Comparison of ENCODE assay signal across 9 cellular contexts in the genomic region with DNA sequence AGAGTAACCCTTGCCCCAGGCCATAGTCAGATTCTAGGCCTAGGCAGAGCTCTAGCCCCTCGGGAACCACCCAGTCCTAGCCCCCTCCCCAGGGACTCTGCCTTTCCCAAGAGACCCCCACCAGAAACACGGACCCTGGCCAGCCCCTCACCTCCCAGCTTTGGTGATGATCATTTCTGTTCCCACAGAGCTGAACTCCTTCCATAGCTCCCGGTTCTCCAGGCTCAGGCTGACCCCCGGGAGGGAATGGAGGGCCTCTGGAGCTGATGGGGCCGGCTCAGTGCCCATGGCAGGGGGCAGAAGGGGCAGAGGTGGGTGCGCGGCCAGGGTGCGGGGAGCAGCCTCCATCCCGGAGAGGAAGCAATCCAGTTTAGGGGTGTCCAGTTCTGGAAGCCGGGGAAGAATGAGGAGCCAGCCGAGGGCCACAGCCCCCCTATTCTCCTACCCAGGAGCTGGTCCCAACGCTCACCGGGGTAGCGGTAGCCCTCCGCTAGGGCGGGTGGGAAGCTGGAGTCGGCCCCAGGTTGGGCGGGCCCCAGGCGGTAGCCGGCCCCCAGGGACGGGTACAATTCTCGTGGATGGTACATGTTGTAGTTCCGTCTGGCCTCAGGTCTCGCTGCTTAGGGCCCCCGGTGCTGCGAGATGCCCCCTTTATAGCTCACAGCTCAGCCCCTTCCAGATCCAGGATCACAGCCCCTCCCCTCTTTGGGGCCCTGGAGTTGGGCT. TPM values are rescaled to one million over a fixed set of nuclear protein-coding genes. Genes with fewer than 3 reads are reported as not detected.
A peak's percentile ranks its signal among the peaks of the same experiment; 100 is the strongest.
DNase-seq lines count a peak whose midpoint lies in the region; ATAC-seq and TF ChIP-seq lines count a peak whose summit lies in the region.
"Had no signal": no experiment of that assay in that cellular context is flagged by ENCODE, and none has a peak within 500 bp of the region (broad histone marks: within the 10 kb centered on the region; RNA-seq: fewer than 3 reads in every experiment).

No MANE protein-coding gene starts in this region.

- DNase-seq in IMR-90 (no peak), colonic mucosa (no peak), amniotic stem cell (lab: John Stamatoyannopoulos, UW) (no peak), G401 (ENCODE audit: low spot score) (no peak), SHP77 treated with DMSO at 0.1 percent for 48 hours (lab: John Stamatoyannopoulos, UW) (no peak), NCI-H69 (lab: John Stamatoyannopoulos, UW) (no peak)
- no peak for DNase-seq in natural killer cell treated with Interleukin-12 subunit alpha and Interleukin-12 subunit beta and Interleukin-15 and Interleukin-18, amount 100 ng/mL, for 72 hours (ENCODE audit: low spot score)
- DNase-seq: dermis blood vessel endothelial cell had no signal

- no peak overlapping the region for H3K4me2 ChIP-seq in IMR-90 (ENCODE audit: low read depth, low read length)

- H2AFZ ChIP-seq in IMR-90 (replicated peaks; ENCODE audit: low read length, poor library complexity), result peak overlapping the region; percentile 83

- H2AK5ac ChIP-seq in IMR-90 (ENCODE audit: low read depth, low read length), result peak overlapping the region; percentile 25

- H3K14ac ChIP-seq in IMR-90 (replicated peaks; ENCODE audit: low read depth, low read length), result no peak overlapping the region

- H3K4me1 ChIP-seq in IMR-90 (ENCODE audit: control insufficient read depth, insufficient read depth, low read length), result peaks cover 11% of the 10 kb centered on the region
- H3K4me1 ChIP-seq in colonic mucosa, result peaks cover 10% of the 10 kb centered on the region

- no peak overlapping the region for H2BK5ac ChIP-seq in IMR-90 (ENCODE audit: low read depth, low read length, poor library complexity, severe bottlenecking)

- H3K27me3 ChIP-seq in IMR-90 (ENCODE audit: control insufficient read depth, insufficient read depth, low read length) (no peaks in the 10 kb centered on the region), colonic mucosa (no peaks in the 10 kb centered on the region)

- H3K23ac ChIP-seq in IMR-90 (ENCODE audit: low read depth, low read length), result no peak overlapping the region

- TF ChIP-seq CTCF in 22Rv1 (IDR thresholded peaks at IDR 0.05) (no peak), IMR-90 (conservative IDR thresholded peaks at IDR 0.05; ENCODE audit: low read depth, low read length) (no peak), colonic mucosa (IDR thresholded peaks at IDR 0.05) (no peak)

- no peaks in the 10 kb centered on the region for H4K20me1 ChIP-seq in IMR-90 (ENCODE audit: insufficient read depth, low read length)

- H3K18ac ChIP-seq in IMR-90 (ENCODE audit: low read depth, low read length), result no peak overlapping the region

- H3K4me3 Mint-ChIP-seq in natural killer cell treated with Interleukin-12 subunit alpha and Interleukin-12 subunit beta and Interleukin-15 and Interleukin-18, amount 100 ng/mL, for 72 hours, result peak overlapping the region; percentile 17

- H3K79me1 ChIP-seq in IMR-90 (ENCODE audit: low read depth in 1 of 2, low read length in 2 of 2), result peaks cover 0 to 18% of the 10 kb centered on the region in 2 experiments; a peak in 2 of 4 replicates

- WGBS in IMR-90 (ENCODE audit: extremely low coverage in 2 of 2, insufficient read length in 1 of 2), 2 experiments, result 60% methylated on average over 3 of the region's 26 CpGs; no CpG with 5 or more reads in 1 of the 2 experiments

- H4K5ac ChIP-seq in IMR-90 (ENCODE audit: low read depth, low read length), result no peak overlapping the region

- no peak overlapping the region for H3K56ac ChIP-seq in IMR-90 (ENCODE audit: extremely low read depth, insufficient read depth, low read length)

- H3K9me3 ChIP-seq in IMR-90 (ENCODE audit: control insufficient read depth, insufficient read depth, low read length) (no peaks in the 10 kb centered on the region), colonic mucosa (no peaks in the 10 kb centered on the region)

- peak overlapping the region; percentile 75 for H3K27ac ChIP-seq in 22Rv1
- no peak overlapping the region for H3K27ac ChIP-seq in IMR-90 (ENCODE audit: insufficient read depth, low read length)
- no peak overlapping the region for H3K27ac ChIP-seq in colonic mucosa

- H3K4me3 ChIP-seq in IMR-90 (ENCODE audit: insufficient read depth, low read depth, low read length) (no peak overlapping the region), colonic mucosa (peak overlapping the region; percentile 60)

- H3K4ac ChIP-seq in IMR-90 (ENCODE audit: low read depth, low read length), result peak overlapping the region; percentile 45; the same call in 1 of the 2 replicates

- peak overlapping the region in 1 of 2 experiments; percentile 84; a peak in 1 of 4 replicates for H4K8ac ChIP-seq in IMR-90 (ENCODE audit: low read depth in 2 of 2, low read length in 2 of 2)

- in situ Hi-C loops in IMR-90 (cut with MboI; ENCODE audit: low sequenced_read_pairs) (no loop called here), G401 (cut with HindIII; ENCODE audit: low sequenced_read_pairs) (no loop called here)

- POLR2A ChIA-PET in IMR-90 (lab: Charles Lee; ENCODE audit: unreplicated experiment), result no interaction called here

- CTCF ChIA-PET in IMR-90 (lab: Yijun Ruan, JAX), result interaction anchor here (1.0 kb wide), 1 partner anchor 538 kb away, joined by 4 read pairs; no protein-coding TSS in a partner anchor

- peaks cover 37 to 40% of the 10 kb centered on the region in 2 donors for H3K4me1 Mint-ChIP-seq in natural killer cell treated with Interleukin-12 subunit alpha and Interleukin-12 subunit beta and Interleukin-15 and Interleukin-18, amount 100 ng/mL, for 72 hours (ENCODE audit: low read depth in 2 of 2)

- H3K9ac ChIP-seq in IMR-90 (ENCODE audit: low read depth, low read length) (no peak overlapping the region), colonic mucosa (ENCODE audit: low read depth in 2 of 2, low read length in 2 of 2) (peak overlapping the region; percentile 73 to 91)

- no peaks in the 10 kb centered on the region for H3K9me1 ChIP-seq in IMR-90 (ENCODE audit: insufficient read depth, low read length)

- no peak for ATAC-seq in IMR-90 (ENCODE audit: low read depth)
- ATAC-seq in natural killer cell treated with Interleukin-12 subunit alpha and Interleukin-12 subunit beta and Interleukin-15 and Interleukin-18, amount 100 ng/mL, for 72 hours, result no peak

- H2AK9ac ChIP-seq in IMR-90 (replicated peaks; ENCODE audit: low read depth, low read length, poor library complexity), result peak overlapping the region; percentile 79

- TF ChIP-seq POLR2A in IMR-90 (IDR thresholded peaks at IDR 0.05; ENCODE audit: low read depth, low read length), result no peak

- H3K36me3 ChIP-seq in IMR-90 (ENCODE audit: control insufficient read depth, insufficient read depth, low read length) (peaks cover 10% of the 10 kb centered on the region), colonic mucosa (peaks cover 3% of the 10 kb centered on the region)

- H2BK120ac ChIP-seq in IMR-90 (ENCODE audit: low read depth, low read length), result 0 out of 2 replicates have a peak overlapping the region, but pooled peaks have one; percentile 59

- H2BK15ac ChIP-seq in IMR-90 (ENCODE audit: low read depth, low read length), result no peak overlapping the region; the same call in 2 of the 3 replicates

- no peaks in the 10 kb centered on the region for H3K27me3 Mint-ChIP-seq in natural killer cell treated with Interleukin-12 subunit alpha and Interleukin-12 subunit beta and Interleukin-15 and Interleukin-18, amount 100 ng/mL, for 72 hours

- no peak overlapping the region for H3K27ac Mint-ChIP-seq in natural killer cell treated with Interleukin-12 subunit alpha and Interleukin-12 subunit beta and Interleukin-15 and Interleukin-18, amount 100 ng/mL, for 72 hours

- no TSS peak for BruUV-seq in IMR-90 (replicated peaks; lab: Mats Ljungman, UMichigan)

- no peaks in the 10 kb centered on the region for H3K36me3 Mint-ChIP-seq in natural killer cell treated with Interleukin-12 subunit alpha and Interleukin-12 subunit beta and Interleukin-15 and Interleukin-18, amount 100 ng/mL, for 72 hours

- dilution Hi-C loops in IMR-90 (cut with HindIII; ENCODE audit: low sequenced_read_pairs, unreplicated experiment), result no loop called here

- no peak overlapping the region for H4K91ac ChIP-seq in IMR-90 (ENCODE audit: insufficient read depth, low read depth, low read length)

- no peak for TF ChIP-seq RAD21 in IMR-90 (IDR thresholded peaks at IDR 0.05; ENCODE audit: low read length)

- no peak overlapping the region for H2BK20ac ChIP-seq in IMR-90 (ENCODE audit: low read depth, low read length)

- intact Hi-C loops in IMR-90 (cut with micrococcal nuclease) (loop anchor here (10.0 kb wide), 1 partner anchor 314 kb away; a partner anchor contains a TSS), colonic mucosa (cut with DNase I) (loop anchor here (10.0 kb wide), 2 partner anchors 264 to 324 kb away; a partner anchor contains a TSS)

- no peaks in the 10 kb centered on the region for H3K9me3 Mint-ChIP-seq in natural killer cell treated with Interleukin-12 subunit alpha and Interleukin-12 subunit beta and Interleukin-15 and Interleukin-18, amount 100 ng/mL, for 72 hours

RNA-seq across cellular contexts. Expression of a gene that starts 1.0 kb away (rescaled TPM):
- not detected in 2 replicates for total RNA-seq in IMR-90 (2012; rRNA removed)
- polyA plus RNA-seq in IMR-90 (2012; rRNA removed), result 0.06 and 0.10 TPM in 2 replicates
- polyA plus RNA-seq in IMR-90 (2012; cell fraction: cytosol; rRNA removed), result 0.02 TPM in 1 of 2 replicates, not detected in the other
- polyA plus RNA-seq in IMR-90 (2012; cell fraction: nucleus; rRNA removed; ENCODE audit: low replicate concordance), result 0.06 and 0.16 TPM in 2 replicates
- 1 to 10 TPM in 1 of 2 donors, under 1 TPM in 1; 0.85 to 1.6 TPM for total RNA-seq in colonic mucosa
- under 1 TPM; 0.29 to 0.78 TPM for total RNA-seq in natural killer cell treated with Interleukin-12 subunit alpha and Interleukin-12 subunit beta and Interleukin-15 and Interleukin-18, amount 100 ng/mL, for 72 hours
- not detected in 2 replicates for total RNA-seq in G401 (2014; rRNA removed; shearing (Covaris generic))

RNA-seq across cellular contexts. Expression of a gene that starts 5.2 kb away (rescaled TPM):
- total RNA-seq in IMR-90 (2012; rRNA removed) (1.1 and 3.1 TPM in 2 replicates), colonic mucosa (10 to 100 TPM; 15.5 to 39.2 TPM)
- 25.6 and 33.3 TPM in 2 replicates for polyA plus RNA-seq in IMR-90 (2012; rRNA removed)
- polyA plus RNA-seq in IMR-90 (2012; cell fraction: cytosol; rRNA removed), result 34.8 and 76.0 TPM in 2 replicates
- polyA plus RNA-seq in IMR-90 (2012; cell fraction: nucleus; rRNA removed; ENCODE audit: low replicate concordance), result 93.1 and 115 TPM in 2 replicates
- total RNA-seq in natural killer cell treated with Interleukin-12 subunit alpha and Interleukin-12 subunit beta and Interleukin-15 and Interleukin-18, amount 100 ng/mL, for 72 hours, result 10 to 100 TPM; 21.1 to 25.8 TPM
- not detected in 2 replicates for total RNA-seq in G401 (2014; rRNA removed; shearing (Covaris generic))

RNA-seq across cellular contexts. Expression of a gene that starts 15.0 kb away (rescaled TPM):
- 209 and 222 TPM in 2 replicates for total RNA-seq in IMR-90 (2012; rRNA removed)
- polyA plus RNA-seq in IMR-90 (2012; rRNA removed), result 200 and 202 TPM in 2 replicates
- 191 and 310 TPM in 2 replicates for polyA plus RNA-seq in IMR-90 (2012; cell fraction: cytosol; rRNA removed)
- 247 and 358 TPM in 2 replicates for polyA plus RNA-seq in IMR-90 (2012; cell fraction: nucleus; rRNA removed; ENCODE audit: low replicate concordance)
- 100 to 1,000 TPM; 111 to 156 TPM for total RNA-seq in colonic mucosa
- 100 to 1,000 TPM; 144 to 148 TPM for total RNA-seq in natural killer cell treated with Interleukin-12 subunit alpha and Interleukin-12 subunit beta and Interleukin-15 and Interleukin-18, amount 100 ng/mL, for 72 hours
- 225 and 232 TPM in 2 replicates for total RNA-seq in G401 (2014; rRNA removed; shearing (Covaris generic))

RNA-seq across cellular contexts. Expression of a gene that starts 22.6 kb away (rescaled TPM):
- total RNA-seq in IMR-90 (2012; rRNA removed), result under 0.01 and 0.28 TPM in 2 replicates
- 2.8 and 19.5 TPM in 2 replicates for polyA plus RNA-seq in IMR-90 (2012; rRNA removed)
- 0.47 and 0.73 TPM in 2 replicates for polyA plus RNA-seq in IMR-90 (2012; cell fraction: cytosol; rRNA removed)
- polyA plus RNA-seq in IMR-90 (2012; cell fraction: nucleus; rRNA removed; ENCODE audit: low replicate concordance), result 24.3 and 37.5 TPM in 2 replicates
- 10 to 100 TPM; 40.4 to 95.2 TPM for total RNA-seq in colonic mucosa
- 1 to 10 TPM; 1.6 to 5.6 TPM for total RNA-seq in natural killer cell treated with Interleukin-12 subunit alpha and Interleukin-12 subunit beta and Interleukin-15 and Interleukin-18, amount 100 ng/mL, for 72 hours
- total RNA-seq in G401 (2014; rRNA removed; shearing (Covaris generic)), result 0.12 TPM in 1 of 2 replicates, not detected in the other

RNA-seq across cellular contexts. Expression of a gene that starts 25.2 kb away (rescaled TPM):
- total RNA-seq in IMR-90 (2012; rRNA removed) (1,576 and 1,697 TPM in 2 replicates), colonic mucosa (1,000 to 10,000 TPM; 2,396 to 2,926 TPM)
- polyA plus RNA-seq in IMR-90 (2012; rRNA removed), result 1,990 and 2,139 TPM in 2 replicates
- polyA plus RNA-seq in IMR-90 (2012; cell fraction: cytosol; rRNA removed), result 1,937 and 3,090 TPM in 2 replicates
- polyA plus RNA-seq in IMR-90 (2012; cell fraction: nucleus; rRNA removed; ENCODE audit: low replicate concordance), result 1,158 and 2,042 TPM in 2 replicates
- 1,000 to 10,000 TPM; 1,789 to 1,983 TPM for total RNA-seq in natural killer cell treated with Interleukin-12 subunit alpha and Interleukin-12 subunit beta and Interleukin-15 and Interleukin-18, amount 100 ng/mL, for 72 hours
- total RNA-seq in G401 (2014; rRNA removed; shearing (Covaris generic)), result 432 and 515 TPM in 2 replicates
